8 cellular contexts compared by ENCODE assay signal in the genomic region with DNA sequence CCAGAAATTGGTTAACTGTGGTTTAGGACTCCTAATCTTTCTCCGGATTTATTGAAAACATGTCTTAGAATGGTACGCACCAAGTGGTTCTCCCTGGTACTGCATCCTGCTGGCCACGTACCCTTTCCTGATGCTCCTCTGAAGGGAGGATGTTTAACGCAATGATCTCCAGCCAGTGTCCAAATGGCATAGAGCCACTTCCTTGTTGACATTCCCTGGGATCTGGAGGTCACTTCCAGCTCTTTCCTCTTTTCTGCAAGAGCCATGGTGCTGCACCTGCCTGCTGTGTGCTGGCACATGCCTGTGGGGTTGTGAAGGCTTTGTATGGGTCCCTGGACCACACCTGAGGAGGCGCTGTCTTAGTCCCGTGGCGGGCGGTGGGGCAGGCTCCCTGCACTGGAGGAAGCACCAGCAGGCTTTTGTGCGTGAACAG.
DNase-seq lines count a peak whose midpoint lies in the region; ATAC-seq and TF ChIP-seq lines count a peak whose summit lies in the region.

No MANE protein-coding gene starts in this region.

- no peaks in the 10 kb centered on the region for H3K36me3 ChIP-seq in parathyroid adenoma (ENCODE audit: control insufficient read depth, insufficient read depth, low read length)

- peaks cover 8% of the 10 kb centered on the region for H3K79me2 ChIP-seq in parathyroid adenoma

- TF ChIP-seq CTCF in coronary artery (IDR thresholded peaks at IDR 0.05) (peak; percentile 25), parathyroid adenoma (IDR thresholded peaks at IDR 0.05) (peak; percentile 27)

- H3K4me2 ChIP-seq in parathyroid adenoma (ENCODE audit: low read length), result no peak overlapping the region

- H3K4me1 ChIP-seq in parathyroid adenoma, result no peaks in the 10 kb centered on the region

- H3K27ac ChIP-seq in coronary artery, result peak overlapping the region in 1 of 2 donors; percentile 21
- H3K27ac ChIP-seq in parathyroid adenoma, result no peak overlapping the region

- H3K9ac ChIP-seq in parathyroid adenoma, result no peak overlapping the region

- ATAC-seq in GM18867 (IDR thresholded peaks at IDR 0.05; ENCODE audit: unreplicated experiment), result no peak
- ATAC-seq in HG03565 (IDR thresholded peaks at IDR 0.05; ENCODE audit: unreplicated experiment), result no peak
- no peak for ATAC-seq in HG02610 (IDR thresholded peaks at IDR 0.05; ENCODE audit: unreplicated experiment)
- no peak for ATAC-seq in GM21619 (IDR thresholded peaks at IDR 0.05; ENCODE audit: unreplicated experiment)

- H2AFZ ChIP-seq in parathyroid adenoma, result no peak overlapping the region

- H3K4me3 ChIP-seq in coronary artery (no peak overlapping the region), parathyroid adenoma (ENCODE audit: low read depth, low read length) (no peak overlapping the region)

- no peaks in the 10 kb centered on the region for H3K27me3 ChIP-seq in parathyroid adenoma (ENCODE audit: control insufficient read depth, insufficient read depth, low read length)

- DNase-seq in EL (peak; percentile 21), NCI-H146 treated with DMSO at 0.1 percent for 48 hours (lab: John Stamatoyannopoulos, UW; ENCODE audit: unreplicated experiment) (peak; percentile 37), coronary artery (ENCODE audit: low spot score) (no peak)

- H3K9me3 ChIP-seq in parathyroid adenoma (ENCODE audit: control insufficient read depth, low read length), result no peaks in the 10 kb centered on the region
